Comparison of ENCODE assay signal across 8 cellular contexts in genomic region chr1:156693858-156694562, GRCh38. TPM values are rescaled to one million over a fixed set of nuclear protein-coding genes. Genes with fewer than 3 reads are reported as not detected.
A peak's percentile ranks its signal among the peaks of the same experiment; 100 is the strongest.
DNase-seq lines count a peak whose midpoint lies in the region; ATAC-seq and TF ChIP-seq lines count a peak whose summit lies in the region.
"Had no signal": no experiment of that assay in that cellular context is flagged by ENCODE, and none has a peak within 500 bp of the region (broad histone marks: within the 10 kb centered on the region; RNA-seq: fewer than 3 reads in every experiment).

No MANE protein-coding gene starts in this region.

- no peaks in the 10 kb centered on the region for H3K36me3 ChIP-seq in RWPE2 (ENCODE audit: low read depth)
- peaks cover 12% of the 10 kb centered on the region for H3K36me3 ChIP-seq in iPS-20b (ENCODE audit: insufficient read depth, low read depth, low read length)
- peaks cover 0 to 5% (median 0%) of the 10 kb centered on the region in 3 donors for H3K36me3 ChIP-seq in tibial nerve

- no peak for TF ChIP-seq POLR2A in tibial nerve (IDR thresholded peaks at IDR 0.05)

- TF ChIP-seq EP300 in tibial nerve (IDR thresholded peaks at IDR 0.05), result no peak

- H3K4me1 ChIP-seq in RWPE2 (ENCODE audit: insufficient read depth, poor library complexity, severe bottlenecking), result peaks cover 42% of the 10 kb centered on the region
- peaks cover 49% of the 10 kb centered on the region for H3K4me1 ChIP-seq in iPS-20b (ENCODE audit: insufficient read depth, low read length)
- H3K4me1 ChIP-seq in tibial nerve, result peaks cover 0 to 41% (median 18%) of the 10 kb centered on the region in 4 donors

- TF ChIP-seq CTCF in RWPE2 (IDR thresholded peaks at IDR 0.05; ENCODE audit: poor library complexity, severe bottlenecking), result no peak
- no peak for TF ChIP-seq CTCF in tibial nerve (IDR thresholded peaks at IDR 0.05)
- no peak for TF ChIP-seq CTCF in GM20000 (IDR thresholded peaks at IDR 0.05; ENCODE audit: extremely low read depth, missing control alignments)

- H3K4me3 ChIP-seq in RWPE2 (ENCODE audit: severe bottlenecking), result no peak overlapping the region
- peak overlapping the region; percentile 59 for H3K4me3 ChIP-seq in iPS-20b (ENCODE audit: low read length)
- no peak overlapping the region for H3K4me3 ChIP-seq in tibial nerve
- H3K4me3 ChIP-seq: suprapubic skin had no signal

- H3K27me3 ChIP-seq in RWPE2 (ENCODE audit: insufficient read depth, poor library complexity, severe bottlenecking) (no peaks in the 10 kb centered on the region), iPS-20b (ENCODE audit: insufficient read depth, low read length) (peaks cover 16% of the 10 kb centered on the region; the same call in 1 of the 2 replicates), tibial nerve (peaks cover 0 to 53% of the 10 kb centered on the region in 2 donors)
- H3K27me3 ChIP-seq: suprapubic skin had no signal

- WGBS in tibial nerve, 2 donors, result 77 to 84% methylated on average over 8 of the region's 8 CpGs

- no peaks in the 10 kb centered on the region for H3K9me3 ChIP-seq in RWPE2 (ENCODE audit: severe bottlenecking)
- no peaks in the 10 kb centered on the region for H3K9me3 ChIP-seq in iPS-20b (ENCODE audit: insufficient read depth, low read depth, low read length)
- H3K9me3 ChIP-seq in tibial nerve, result no peaks in the 10 kb centered on the region
- H3K9me3 ChIP-seq: suprapubic skin had no signal

- peak overlapping the region; percentile 79; the same call in 1 of the 2 replicates for H3K9ac ChIP-seq in iPS-20b (ENCODE audit: low read depth, low read length)

- intact Hi-C loops in head of caudate nucleus (cut with DNase I), result no loop called here

- 0 out of 3 replicates have a peak, but pooled peaks have one; percentile 9 for ATAC-seq in RWPE2 (ENCODE audit: low read depth)

- in situ Hi-C loops in Caki2 (cut with HindIII; ENCODE audit: low pct_unique_long_range_greater_than_20kb, low sequenced_read_pairs), result no loop called here

- H3K27ac ChIP-seq in RWPE2 (ENCODE audit: poor library complexity, severe bottlenecking) (peak overlapping the region; percentile 26), iPS-20b (ENCODE audit: low read length) (peak overlapping the region; percentile 85), tibial nerve (no peak overlapping the region)

- DNase-seq in Caki2 (ENCODE audit: low read depth) (peak; percentile 45), RWPE2 (ENCODE audit: low spot score) (peak; percentile 52), tibial nerve (ENCODE audit: low spot score in 2 of 2) (no peak), GM20000 (ENCODE audit: low spot score) (no peak), head of caudate nucleus (no peak)
- DNase-seq: activated naive CD4-positive, alpha-beta T cell had no signal

RNA-seq across cellular contexts. Expression of gene CRABP2, which starts 11.4 kb away (rescaled TPM):
- total RNA-seq in Caki2 (2014; rRNA removed; shearing (Covaris generic); ENCODE audit: low replicate concordance), result not detected in 2 replicates
- 10 to 100 TPM in 1 of 4 donors, 1 to 10 TPM in 3; 3.5 to 13.2 (median 5.0) TPM for total RNA-seq in tibial nerve

RNA-seq across cellular contexts. Expression of gene NES, which starts 16.8 kb away (rescaled TPM):
- total RNA-seq in Caki2 (2014; rRNA removed; shearing (Covaris generic); ENCODE audit: low replicate concordance), result 0.03 TPM in 2 replicates
- total RNA-seq in tibial nerve, result 10 to 100 TPM; 59.9 to 65.3 (median 63.9) TPM

RNA-seq across cellular contexts. Expression of gene METTL25B, which starts 34.3 kb away (rescaled TPM):
- total RNA-seq in Caki2 (2014; rRNA removed; shearing (Covaris generic); ENCODE audit: low replicate concordance), result 34.4 and 34.6 TPM in 2 replicates
- total RNA-seq in tibial nerve, result 10 to 100 TPM; 36.5 to 50.1 (median 46.0) TPM

RNA-seq across cellular contexts. Expression of gene ISG20L2, which starts 34.6 kb away (rescaled TPM):
- total RNA-seq in Caki2 (2014; rRNA removed; shearing (Covaris generic); ENCODE audit: low replicate concordance), result 9.6 and 19.6 TPM in 2 replicates
- total RNA-seq in tibial nerve, result 10 to 100 TPM; 10.1 to 24.9 (median 18.6) TPM

RNA-seq across cellular contexts. Expression of gene MRPL24, which starts 46.9 kb away (rescaled TPM):
- 181 and 194 TPM in 2 replicates for total RNA-seq in Caki2 (2014; rRNA removed; shearing (Covaris generic); ENCODE audit: low replicate concordance)
- total RNA-seq in tibial nerve, result 10 to 100 TPM; 48.6 to 90.4 (median 66.2) TPM

Comparison
In these comparisons a context has a peak if more than half of its experiments do, and no peak if none do; other contexts are left out.
1. DNase-seq: peak in Caki2 (single experiment) and RWPE2 (single experiment); none in tibial nerve (0 of 2), GM20000 (single experiment) and head of caudate nucleus (0 of 42).
2. H3K27ac ChIP-seq: peak in RWPE2 (single experiment) and iPS-20b (single experiment); none in tibial nerve (0 of 4).
3. RNA of gene NES, which starts 16.8 kb away (total RNA-seq): 59.9 to 65.3 TPM in tibial nerve; 0.03 TPM in Caki2; every median in the first group is over 10 times any median in the second.